Comparison of ENCODE assay signal across 9 cellular contexts in the genomic region with DNA sequence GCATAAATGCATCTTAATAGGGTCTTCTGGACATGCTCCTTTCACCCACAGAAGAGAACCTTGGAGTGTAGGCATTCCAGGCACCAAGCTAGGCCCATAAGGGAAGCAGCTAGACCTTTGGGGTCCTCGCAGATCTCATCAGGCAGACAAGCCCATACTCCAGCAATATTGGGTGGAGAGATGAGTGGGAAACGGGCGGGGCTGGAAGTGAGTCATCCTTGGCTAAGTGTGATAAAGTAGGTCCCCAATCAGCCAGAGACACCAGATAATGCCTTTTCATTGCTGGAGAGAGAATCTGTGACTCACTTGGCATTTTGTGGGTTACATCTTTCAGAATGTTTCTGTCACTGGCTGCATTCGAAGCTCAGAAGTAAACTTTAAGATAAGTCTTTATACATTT.
A peak's percentile ranks its signal among the peaks of the same experiment; 100 is the strongest.
DNase-seq lines count a peak whose midpoint lies in the region; ATAC-seq, FAIRE-seq and TF ChIP-seq lines count a peak whose summit lies in the region.
"Had no signal": no experiment of that assay in that cellular context is flagged by ENCODE, and none has a peak within 500 bp of the region (broad histone marks: within the 10 kb centered on the region; RNA-seq: fewer than 3 reads in every experiment).

No MANE protein-coding gene starts in this region.

- no peak for TF ChIP-seq CTCF in endothelial cell of umbilical vein (IDR thresholded peaks at IDR 0.05; ENCODE audit: extremely low read depth in 1 of 2, insufficient read depth in 1 of 2, low read depth in 1 of 2, low read length in 2 of 2)

- peak; percentile 95 for FAIRE-seq in endothelial cell of umbilical vein (lab: Jason Lieb, UNC)

- peak; percentile 8 to 24 for DNase-seq in activated CD4-positive, alpha-beta T cell treated with anti-CD3 and anti-CD28 coated beads for 4 hours
- DNase-seq in activated CD4-positive, alpha-beta T cell treated with anti-CD3 and anti-CD28 coated beads, Interleukin-2, amount 10 ng/mL, durations not matched to agents 7 days and 5 days, result no peak
- DNase-seq in UCSD-AML1 (lab: John Stamatoyannopoulos, UW; ENCODE audit: unreplicated experiment), result peak; percentile 13
- DNase-seq in endothelial cell of umbilical vein (ENCODE audit: low read depth, low spot score), result peak; percentile 37
- peak; percentile 67 for DNase-seq in stimulated activated CD8-positive, alpha-beta memory T cell treated with anti-CD3 and anti-CD28 coated beads, Interleukin-4, amount 100 ng/mL, for 48 hours
- DNase-seq in T-cell, result no peak
- no peak for DNase-seq in NCI-H1105 (lab: John Stamatoyannopoulos, UW)

- dilution Hi-C loops in endothelial cell of umbilical vein (cut with MboI; ENCODE audit: extremely low pct_ligation_motif_present, low sequenced_read_pairs), result no loop called here

- ATAC-seq in T-cell (replicated peaks in 1 of 4) (no peak), GM21528 (IDR thresholded peaks at IDR 0.05; ENCODE audit: low FRiP score, unreplicated experiment) (no peak)
- ATAC-seq: naive thymus-derived CD4-positive, alpha-beta T cell had no signal

- H3K27ac Mint-ChIP-seq in activated CD4-positive, alpha-beta T cell treated with anti-CD3 and anti-CD28 coated beads, Interleukin-2, amount 10 ng/mL, durations not matched to agents 7 days and 5 days, result no peak overlapping the region
- H3K27ac Mint-ChIP-seq in T-cell, result peak overlapping the region in 1 of 2 donors; percentile 16
- H3K27ac Mint-ChIP-seq: naive thymus-derived CD4-positive, alpha-beta T cell had no signal

- H3K27ac ChIP-seq in endothelial cell of umbilical vein (ENCODE audit: insufficient read depth, low read depth, low read length), result no peak overlapping the region

- H3K9me3 ChIP-seq in endothelial cell of umbilical vein (replicated peaks; ENCODE audit: control insufficient read depth, insufficient read depth, low read length), result no peaks in the 10 kb centered on the region

- POLR2A ChIA-PET in activated CD4-positive, alpha-beta T cell treated with anti-CD3 and anti-CD28 coated beads, Interleukin-2, amount 10 ng/mL, durations not matched to agents 7 days and 5 days (lab: Charles Lee), result no interaction called here
- POLR2A ChIA-PET in endothelial cell of umbilical vein (lab: Charles Lee) (no interaction called here), T-cell (lab: Charles Lee) (interaction anchor here in 1 of 2 donors (0.7 kb wide), 1 partner anchor 18 kb away, joined by 11 read pairs; no protein-coding TSS in a partner anchor)

- no peak overlapping the region for H3K4me3 ChIP-seq in endothelial cell of umbilical vein (replicated peaks in 1 of 3; ENCODE audit: insufficient read depth in 1 of 3, low read depth in 1 of 3, low read length in 3 of 3)

- no peaks in the 10 kb centered on the region for H3K9me1 ChIP-seq in endothelial cell of umbilical vein (replicated peaks; ENCODE audit: control insufficient read depth, extremely low read depth, insufficient read depth, low read length)

- no peaks in the 10 kb centered on the region for H3K79me2 ChIP-seq in endothelial cell of umbilical vein (ENCODE audit: control insufficient read depth, insufficient read depth, low read length)

- H3K4me2 ChIP-seq in endothelial cell of umbilical vein (ENCODE audit: insufficient read depth, low read length), result no peak overlapping the region

- H3K4me3 Mint-ChIP-seq in activated CD4-positive, alpha-beta T cell treated with anti-CD3 and anti-CD28 coated beads, Interleukin-2, amount 10 ng/mL, durations not matched to agents 7 days and 5 days, result no peak overlapping the region
- H3K4me3 Mint-ChIP-seq in T-cell, result no peak overlapping the region
- H3K4me3 Mint-ChIP-seq: naive thymus-derived CD4-positive, alpha-beta T cell had no signal

- H4K20me1 ChIP-seq in endothelial cell of umbilical vein (replicated peaks; ENCODE audit: control insufficient read depth, extremely low read depth, insufficient read depth, low read length), result no peaks in the 10 kb centered on the region

- H3K27me3 ChIP-seq in endothelial cell of umbilical vein (ENCODE audit: control insufficient read depth in 2 of 2, insufficient read depth in 2 of 2, low read length in 2 of 2), result no peaks in the 10 kb centered on the region

- no peak for TF ChIP-seq POLR2A in endothelial cell of umbilical vein (IDR thresholded peaks at IDR 0.05; ENCODE audit: low read depth, low read length)

- no peaks in the 10 kb centered on the region for H3K9me3 Mint-ChIP-seq in activated CD4-positive, alpha-beta T cell treated with anti-CD3 and anti-CD28 coated beads, Interleukin-2, amount 10 ng/mL, durations not matched to agents 7 days and 5 days
- no peaks in the 10 kb centered on the region for H3K9me3 Mint-ChIP-seq in T-cell
- H3K9me3 Mint-ChIP-seq: naive thymus-derived CD4-positive, alpha-beta T cell had no signal

- H3K4me1 ChIP-seq in endothelial cell of umbilical vein (ENCODE audit: control insufficient read depth, extremely low read depth, insufficient read depth, low read length), result peaks cover 7% of the 10 kb centered on the region

- H3K27me3 Mint-ChIP-seq in activated CD4-positive, alpha-beta T cell treated with anti-CD3 and anti-CD28 coated beads, Interleukin-2, amount 10 ng/mL, durations not matched to agents 7 days and 5 days, result no peaks in the 10 kb centered on the region
- peaks cover 0 to 19% of the 10 kb centered on the region in 2 donors for H3K27me3 Mint-ChIP-seq in T-cell
- H3K27me3 Mint-ChIP-seq: naive thymus-derived CD4-positive, alpha-beta T cell had no signal

- intact Hi-C loops in endothelial cell of umbilical vein (cut with micrococcal nuclease), result no loop called here

- H3K36me3 Mint-ChIP-seq in activated CD4-positive, alpha-beta T cell treated with anti-CD3 and anti-CD28 coated beads, Interleukin-2, amount 10 ng/mL, durations not matched to agents 7 days and 5 days (ENCODE audit: low read depth), result no peaks in the 10 kb centered on the region
- no peaks in the 10 kb centered on the region for H3K36me3 Mint-ChIP-seq in T-cell
- H3K36me3 Mint-ChIP-seq: naive thymus-derived CD4-positive, alpha-beta T cell had no signal

- H3K36me3 ChIP-seq in endothelial cell of umbilical vein (ENCODE audit: control insufficient read depth in 2 of 2, extremely low read depth in 1 of 2, insufficient read depth in 2 of 2, low read length in 2 of 2), result no peaks in the 10 kb centered on the region

- CTCF ChIA-PET in activated CD4-positive, alpha-beta T cell treated with anti-CD3 and anti-CD28 coated beads, Interleukin-2, amount 10 ng/mL, durations not matched to agents 7 days and 5 days (lab: Charles Lee), result interaction anchor here (1.9 kb wide), 1 partner anchor 9 kb away, joined by 10 read pairs; no protein-coding TSS in a partner anchor
- CTCF ChIA-PET in endothelial cell of umbilical vein (lab: Charles Lee) (interaction anchor here (0.6 to 3.1 kb wide), 7 partner anchors 8 to 1048 kb away, joined by 3 to 11 read pairs (median 5); no protein-coding TSS in a partner anchor), T-cell (lab: Charles Lee) (interaction anchor here (0.6 to 1.1 kb wide), 4 partner anchors 9 to 781 kb away, joined by 3 to 12 read pairs (median 7); no protein-coding TSS in a partner anchor)

- H3K4me1 Mint-ChIP-seq in activated CD4-positive, alpha-beta T cell treated with anti-CD3 and anti-CD28 coated beads, Interleukin-2, amount 10 ng/mL, durations not matched to agents 7 days and 5 days, result peaks cover 2% of the 10 kb centered on the region
- H3K4me1 Mint-ChIP-seq in T-cell, result peaks cover 0 to 2% (median 2%) of the 10 kb centered on the region in 3 donors

- no peak overlapping the region for H3K9ac ChIP-seq in endothelial cell of umbilical vein (replicated peaks; ENCODE audit: extremely low read depth, insufficient read depth, low read length)

- no peak overlapping the region for H2AFZ ChIP-seq in endothelial cell of umbilical vein (ENCODE audit: low read depth, low read length)

- BruUV-seq in endothelial cell of umbilical vein (replicated peaks; lab: Mats Ljungman, UMichigan), result no TSS peak

TF ChIP-seq in endothelial cell of umbilical vein, 7 proteins besides CTCF, POLR2A, EP300 and RAD21:
- TF ChIP-seq JUN (IDR thresholded peaks at IDR 0.05; ENCODE audit: borderline replicate concordance, insufficient read depth, insufficient read length, low read depth), result peak; percentile 37
- peak; percentile 72 for TF ChIP-seq FOS (IDR thresholded peaks at IDR 0.05; ENCODE audit: borderline replicate concordance, insufficient read depth, low read length)
- TF ChIP-seq GATA2 (IDR thresholded peaks at IDR 0.05; ENCODE audit: insufficient read depth, insufficient read length, low read depth, low read length), result peak; percentile 68
- TF ChIP-seq, protein P1, sequence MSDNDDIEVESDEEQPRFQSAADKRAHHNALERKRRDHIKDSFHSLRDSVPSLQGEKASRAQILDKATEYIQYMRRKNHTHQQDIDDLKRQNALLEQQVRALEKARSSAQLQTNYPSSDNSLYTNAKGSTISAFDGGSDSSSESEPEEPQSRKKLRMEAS (IDR thresholded peaks at IDR 0.05; ENCODE audit: insufficient read depth, insufficient read length), result no peak
- no peak for TF ChIP-seq EZH2 (IDR thresholded peaks at IDR 0.05; ENCODE audit: borderline replicate concordance, low read depth, low read length, severe bottlenecking)
- no peak for TF ChIP-seq POLR2AphosphoS5 (IDR thresholded peaks at IDR 0.05; ENCODE audit: insufficient read depth, low read depth, low read length)
- TF ChIP-seq MYC (IDR thresholded peaks at IDR 0.05; ENCODE audit: low read depth, low read length), result no peak

Comparison
In these comparisons a context has a peak if more than half of its experiments do, and no peak if none do; other contexts are left out.
1. DNase-seq: peak in activated CD4-positive, alpha-beta T cell treated with anti-CD3 and anti-CD28 coated beads for 4 hours (2 of 2), UCSD-AML1 (single experiment), endothelial cell of umbilical vein (single experiment) and stimulated activated CD8-positive, alpha-beta memory T cell treated with anti-CD3 and anti-CD28 coated beads, Interleukin-4, amount 100 ng/mL, for 48 hours (single experiment); none in activated CD4-positive, alpha-beta T cell treated with anti-CD3 and anti-CD28 coated beads, Interleukin-2, amount 10 ng/mL, durations not matched to agents 7 days and 5 days (single experiment), T-cell (0 of 34) and NCI-H1105 (single experiment).